In genomic region chr5:153043876-153044275, GRCh38 we compare ENCODE assay signal across 21 cellular contexts.
DNase-seq lines count a peak whose midpoint lies in the region; ATAC-seq and TF ChIP-seq lines count a peak whose summit lies in the region.
"Had no signal": no experiment of that assay in that cellular context is flagged by ENCODE, and none has a peak within 500 bp of the region (broad histone marks: within the 10 kb centered on the region; RNA-seq: fewer than 3 reads in every experiment).

No MANE protein-coding gene starts in this region.

- no peak overlapping the region for H4K12ac ChIP-seq in trophoblast cell (ENCODE audit: low read depth, low read length)

- no peak overlapping the region for H3K4me2 ChIP-seq in trophoblast cell (ENCODE audit: low read length)
- H3K4me2 ChIP-seq: KMS-11 had no signal

- no peak for DNase-seq in MCF 10A (ENCODE audit: unreplicated experiment)
- DNase-seq in breast epithelium (ENCODE audit: low spot score in 2 of 2), result no peak
- DNase-seq in fibroblast of villous mesenchyme (ENCODE audit: low read depth), result peak; percentile 7
- peak; percentile 71 to 81 for DNase-seq in trophoblast cell
- no peak for DNase-seq in T-helper 9 cell
- no peak for DNase-seq in ovary
- no peak for DNase-seq in NCI-H2029 treated with DMSO at 0.1 percent for 48 hours (lab: John Stamatoyannopoulos, UW)
- DNase-seq: 8988T, Caco-2, DMS53, HFFc6, NCI-H1105 treated with DMSO at 0.1 percent for 48 hours, NCI-H187, NCI-H446 treated with DMSO at 0.1 percent for 48 hours, NCI-H748 treated with DMSO at 0.1 percent for 48 hours, Right ventricle myocardium superior had no signal

- no peaks in the 10 kb centered on the region for H3K9me3 Mint-ChIP-seq in MCF 10A (ENCODE audit: unreplicated experiment)

- H3K79me1 ChIP-seq in trophoblast cell (ENCODE audit: low read length), result no peaks in the 10 kb centered on the region

- TF ChIP-seq POLR2A in breast epithelium (IDR thresholded peaks at IDR 0.05) (no peak), ovary (IDR thresholded peaks at IDR 0.05) (no peak)

- H3K4ac ChIP-seq in trophoblast cell (ENCODE audit: low read depth, low read length), result no peak overlapping the region

- no peak overlapping the region for H3K9ac ChIP-seq in trophoblast cell (ENCODE audit: low read length)
- H3K9ac ChIP-seq: KMS-11 had no signal

- peaks cover 21% of the 10 kb centered on the region for H3K4me1 Mint-ChIP-seq in MCF 10A (ENCODE audit: insufficient read depth, unreplicated experiment)

- WGBS in trophoblast cell (ENCODE audit: extremely low coverage, insufficient coverage, insufficient read length), result no CpG with 5 or more reads among the region's 1 CpG
- 63 to 90% (median 75%) methylated on average over 1 of the region's 1 CpG for WGBS in ovary, 3 donors

- no peak overlapping the region for H2AFZ ChIP-seq in trophoblast cell (ENCODE audit: insufficient read depth, low read length, poor library complexity)

- H3K27ac ChIP-seq in breast epithelium (no peak overlapping the region), trophoblast cell (ENCODE audit: low read depth, low read length) (no peak overlapping the region), ovary (no peak overlapping the region)
- H3K27ac ChIP-seq: C4-2B, KMS-11 had no signal

- H3K27me3 Mint-ChIP-seq in MCF 10A (ENCODE audit: insufficient read depth, unreplicated experiment), result no peaks in the 10 kb centered on the region

- H4K8ac ChIP-seq in trophoblast cell (ENCODE audit: low read depth, low read length), result no peak overlapping the region

- H3K14ac ChIP-seq in trophoblast cell (ENCODE audit: low read length), result no peak overlapping the region

- H3K9me3 ChIP-seq in breast epithelium (no peaks in the 10 kb centered on the region), trophoblast cell (ENCODE audit: insufficient read depth, low read depth, low read length) (no peaks in the 10 kb centered on the region), ovary (no peaks in the 10 kb centered on the region)
- H3K9me3 ChIP-seq: Caco-2 had no signal

- H3K36me3 Mint-ChIP-seq in MCF 10A (ENCODE audit: insufficient read depth, unreplicated experiment), result no peaks in the 10 kb centered on the region

- CTCF ChIA-PET in MCF 10A (lab: Yijun Ruan, JAX), result no interaction called here

- no peak overlapping the region for H3K23ac ChIP-seq in trophoblast cell (ENCODE audit: low read length)

- H3K36me3 ChIP-seq in breast epithelium, result no peaks in the 10 kb centered on the region
- H3K36me3 ChIP-seq in trophoblast cell (ENCODE audit: control insufficient read depth in 1 of 2, insufficient read depth in 2 of 2, low read length in 2 of 2), result no peaks in the 10 kb centered on the region
- H3K36me3 ChIP-seq in ovary, result no peaks in the 10 kb centered on the region

- TF ChIP-seq EP300 in ovary (IDR thresholded peaks at IDR 0.05), result no peak

- POLR2A ChIA-PET in MCF 10A (lab: Yijun Ruan, JAX), result no interaction called here

- H2BK120ac ChIP-seq in trophoblast cell (ENCODE audit: insufficient read depth, low read length, poor library complexity), result no peak overlapping the region

- ATAC-seq in GM21786 (IDR thresholded peaks at IDR 0.05; ENCODE audit: unreplicated experiment), result no peak
- ATAC-seq: GM12878, SK-N-SH treated with all-trans-retinoic acid at 6 μM for 48 hours had no signal

- no peaks in the 10 kb centered on the region for H3K79me2 ChIP-seq in trophoblast cell (ENCODE audit: control insufficient read depth, insufficient read depth, low read length, poor library complexity)

- no peaks in the 10 kb centered on the region for H3K27me3 ChIP-seq in breast epithelium
- H3K27me3 ChIP-seq in trophoblast cell (ENCODE audit: insufficient read depth, low read length), result no peaks in the 10 kb centered on the region
- no peaks in the 10 kb centered on the region for H3K27me3 ChIP-seq in ovary

- intact Hi-C loops in MCF 10A (cut with micrococcal nuclease), result no loop called here
- intact Hi-C loops in breast epithelium (cut with DNase I; ENCODE audit: low total_unique reads), result no loop called here
- intact Hi-C loops in ovary (cut with DNase I), result no loop called here

- H4K91ac ChIP-seq in trophoblast cell (ENCODE audit: low read depth, low read length), result no peak overlapping the region

- H2BK5ac ChIP-seq in trophoblast cell (ENCODE audit: low read depth, low read length, poor library complexity), result no peak overlapping the region

- no peaks in the 10 kb centered on the region for H3K4me1 ChIP-seq in breast epithelium
- H3K4me1 ChIP-seq in trophoblast cell (ENCODE audit: control insufficient read depth in 1 of 2, insufficient read depth in 2 of 2, low read length in 2 of 2), result no peaks in the 10 kb centered on the region
- no peaks in the 10 kb centered on the region for H3K4me1 ChIP-seq in ovary (ENCODE audit: insufficient read depth)
- H3K4me1 ChIP-seq: Caco-2 had no signal

- H2AK5ac ChIP-seq in trophoblast cell (ENCODE audit: low read length), result no peak overlapping the region

- no TSS peak for BruUV-seq in MCF 10A (replicated peaks; lab: Mats Ljungman, UMichigan)

- no peak overlapping the region for H3K4me3 Mint-ChIP-seq in MCF 10A (ENCODE audit: unreplicated experiment)
- H3K4me3 Mint-ChIP-seq: HFFc6 had no signal

- no peak overlapping the region for H3K18ac ChIP-seq in trophoblast cell (ENCODE audit: low read length)

- peak overlapping the region; percentile 2 for H3K27ac Mint-ChIP-seq in MCF 10A (ENCODE audit: low read depth, unreplicated experiment)
- H3K27ac Mint-ChIP-seq: HFFc6 had no signal

- TF ChIP-seq CTCF in MCF 10A (IDR thresholded peaks at IDR 0.05; ENCODE audit: unreplicated experiment), result no peak
- no peak for TF ChIP-seq CTCF in breast epithelium (IDR thresholded peaks at IDR 0.05)
- TF ChIP-seq CTCF in fibroblast of villous mesenchyme (IDR thresholded peaks at IDR 0.05; ENCODE audit: insufficient read depth, low read depth, low read length), result no peak
- TF ChIP-seq CTCF in ovary (IDR thresholded peaks at IDR 0.05), result no peak

- H2BK12ac ChIP-seq in trophoblast cell (ENCODE audit: low read length), result no peak overlapping the region

- H3K4me3 ChIP-seq in breast epithelium (no peak overlapping the region), fibroblast of villous mesenchyme (ENCODE audit: low read depth, low read length) (no peak overlapping the region), trophoblast cell (ENCODE audit: low read depth, low read length) (no peak overlapping the region), ovary (no peak overlapping the region)
- H3K4me3 ChIP-seq: GM12878 had no signal

Comparison
In these comparisons a context has a peak if more than half of its experiments do, and no peak if none do; other contexts are left out.
1. DNase-seq: peak in fibroblast of villous mesenchyme (single experiment) and trophoblast cell (2 of 2); none in MCF 10A (single experiment), breast epithelium (0 of 2), T-helper 9 cell (single experiment), ovary (0 of 5) and NCI-H2029 treated with DMSO at 0.1 percent for 48 hours (single experiment).